16 cellular contexts compared by ENCODE assay signal in genomic region chr1:35575401-35575958, GRCh38. TPM values are rescaled to one million over a fixed set of nuclear protein-coding genes. Genes with fewer than 3 reads are reported as not detected.
DNase-seq lines count a peak whose midpoint lies in the region; ATAC-seq, FAIRE-seq and TF ChIP-seq lines count a peak whose summit lies in the region.
"Had no signal": no experiment of that assay in that cellular context is flagged by ENCODE, and none has a peak within 500 bp of the region (broad histone marks: within the 10 kb centered on the region; RNA-seq: fewer than 3 reads in every experiment).

No MANE protein-coding gene starts in this region.

- no peak overlapping the region for H4K5ac ChIP-seq in H1 (ENCODE audit: insufficient read length, low read depth, low read length)

- H3K9me3 Mint-ChIP-seq in activated CD4-positive, alpha-beta T cell treated with anti-CD3 and anti-CD28 coated beads, Interleukin-2, amount 10 ng/mL, durations not matched to agents 7 days and 5 days: no peaks in the 10 kb centered on the region
- H3K9me3 Mint-ChIP-seq in activated CD4-positive, alpha-beta T cell treated with anti-CD3 and anti-CD28 coated beads for 36 hours (ENCODE audit: low read depth): no peaks in the 10 kb centered on the region
- H3K9me3 Mint-ChIP-seq in GM23338 (no peaks in the 10 kb centered on the region), neural crest cell (no peaks in the 10 kb centered on the region)
- H3K9me3 Mint-ChIP-seq: activated naive CD4-positive, alpha-beta T cell treated with anti-CD3 and anti-CD28 coated beads, Interleukin-2, amount 50 U/mL, for 72 hours had no signal

- H3K4me2 ChIP-seq in GM23338: peak overlapping the region; percentile 99
- H3K4me2 ChIP-seq in H1 (ENCODE audit: insufficient read depth in 1 of 2, low read depth in 2 of 2, low read length in 2 of 2): peak overlapping the region in 1 of 2 experiments; percentile 88; a peak in 2 of 4 replicates
- no peak overlapping the region for H3K4me2 ChIP-seq in PC-9

- H2AK5ac ChIP-seq in H1 (ENCODE audit: low read depth, low read length): 0 out of 2 replicates have a peak overlapping the region, but pooled peaks have one; percentile 75

- CTCF ChIA-PET in activated CD4-positive, alpha-beta T cell treated with anti-CD3 and anti-CD28 coated beads, Interleukin-2, amount 10 ng/mL, durations not matched to agents 7 days and 5 days (lab: Charles Lee): interaction anchor here (0.5 to 1.3 kb wide), 2 partner anchors 9 to 45 kb away, joined by 3 read pairs; no protein-coding TSS in a partner anchor
- CTCF ChIA-PET in activated CD4-positive, alpha-beta T cell treated with anti-CD3 and anti-CD28 coated beads for 36 hours (lab: Charles Lee): interaction anchor here (1.1 to 1.3 kb wide), 2 partner anchors 11 to 87 kb away, joined by 3 to 5 read pairs; no protein-coding TSS in a partner anchor
- CTCF ChIA-PET in H1 (lab: Charles Lee; ENCODE audit: partially characterized antibody) (interaction anchor here (0.5 to 8.5 kb wide), 5 partner anchors 9 to 145 kb away, joined by 3 to 81 read pairs (median 5); partner anchors contain the start of gene C1orf216), PC-9 (lab: Charles Lee) (no interaction called here)

- no peak for DNase-seq in activated CD4-positive, alpha-beta T cell treated with anti-CD3 and anti-CD28 coated beads, Interleukin-2, amount 10 ng/mL, durations not matched to agents 7 days and 5 days
- no peak for DNase-seq in activated CD4-positive, alpha-beta T cell treated with anti-CD3 and anti-CD28 coated beads for 36 hours
- DNase-seq in GM23338 (ENCODE audit: low spot score): no peak
- DNase-seq in H1 (ENCODE audit: low read depth in 1 of 2, low spot score in 2 of 2): no peak
- no peak for DNase-seq in neural crest cell (ENCODE audit: low read depth, low spot score)
- no peak for DNase-seq in PC-9
- DNase-seq: effector CD4-positive, alpha-beta T cell; mucosa of descending colon; NCI-H1092 treated with DMSO at 0.1 percent for 48 hours; RPMI8226; stimulated activated naive CD4-positive, alpha-beta T cell had no signal

- H2BK5ac ChIP-seq in H1 (ENCODE audit: low read depth, low read length): 0 out of 2 replicates have a peak overlapping the region, but pooled peaks have one; percentile 16

- H3K56ac ChIP-seq in H1 (replicated peaks; ENCODE audit: insufficient read length, low read depth, low read length): no peak overlapping the region

- H3K79me1 ChIP-seq in H1 (ENCODE audit: low read depth, low read length): no peaks in the 10 kb centered on the region

- no peak overlapping the region for H3K4ac ChIP-seq in H1 (replicated peaks; ENCODE audit: insufficient read length, low read depth, low read length)

- peaks cover 34% of the 10 kb centered on the region for H3K27me3 Mint-ChIP-seq in activated CD4-positive, alpha-beta T cell treated with anti-CD3 and anti-CD28 coated beads, Interleukin-2, amount 10 ng/mL, durations not matched to agents 7 days and 5 days
- peaks cover 14% of the 10 kb centered on the region for H3K27me3 Mint-ChIP-seq in activated CD4-positive, alpha-beta T cell treated with anti-CD3 and anti-CD28 coated beads for 36 hours
- peaks cover 93% of the 10 kb centered on the region for H3K27me3 Mint-ChIP-seq in GM23338 (ENCODE audit: insufficient read depth, low read depth, poor library complexity)
- peaks cover 88% of the 10 kb centered on the region for H3K27me3 Mint-ChIP-seq in neural crest cell (ENCODE audit: low read depth)

- ATAC-seq in activated CD4-positive, alpha-beta T cell treated with anti-CD3 and anti-CD28 coated beads for 36 hours: no peak
- ATAC-seq in GM23338: no peak
- ATAC-seq in GM21737 (IDR thresholded peaks at IDR 0.05; ENCODE audit: unreplicated experiment): no peak
- no peak for ATAC-seq in HG02973 (IDR thresholded peaks at IDR 0.05; ENCODE audit: unreplicated experiment)
- ATAC-seq: activated naive CD4-positive, alpha-beta T cell treated with anti-CD3 and anti-CD28 coated beads, Interleukin-2, amount 50 U/mL, for 72 hours had no signal

- no peak overlapping the region for H2BK120ac ChIP-seq in H1 (replicated peaks; ENCODE audit: low read depth, low read length)

- TF ChIP-seq RAD21 in H1 (IDR thresholded peaks at IDR 0.05 in 1 of 2, conservative IDR thresholded peaks at IDR 0.05 in 1 of 2; ENCODE audit: low read depth in 2 of 2, low read length in 2 of 2): no peak

- peak overlapping the region; percentile 2 for H3K27ac Mint-ChIP-seq in activated CD4-positive, alpha-beta T cell treated with anti-CD3 and anti-CD28 coated beads, Interleukin-2, amount 10 ng/mL, durations not matched to agents 7 days and 5 days
- H3K27ac Mint-ChIP-seq in activated CD4-positive, alpha-beta T cell treated with anti-CD3 and anti-CD28 coated beads for 36 hours: no peak overlapping the region
- H3K27ac Mint-ChIP-seq in GM23338 (no peak overlapping the region), neural crest cell (ENCODE audit: unreplicated experiment) (no peak overlapping the region)
- H3K27ac Mint-ChIP-seq: activated naive CD4-positive, alpha-beta T cell treated with anti-CD3 and anti-CD28 coated beads, Interleukin-2, amount 50 U/mL, for 72 hours had no signal

- H3K27ac ChIP-seq in GM23338 (ENCODE audit: low read depth) (no peak overlapping the region), H1 (ENCODE audit: low read depth, low read length) (no peak overlapping the region), PC-9 (no peak overlapping the region)

- 0 out of 2 replicates have a peak, but pooled peaks cover 2% of the 10 kb centered on the region for H4K20me1 ChIP-seq in GM23338 (replicated peaks; ENCODE audit: insufficient read depth)
- peaks cover 0 to 20% of the 10 kb centered on the region in 2 experiments for H4K20me1 ChIP-seq in H1 (replicated peaks in 1 of 2; ENCODE audit: control insufficient read depth in 1 of 2, insufficient read depth in 2 of 2, low read length in 2 of 2)
- H4K20me1 ChIP-seq in PC-9 (ENCODE audit: insufficient read depth): no peaks in the 10 kb centered on the region

- H3K79me2 ChIP-seq in GM23338 (replicated peaks; ENCODE audit: insufficient read depth) (no peaks in the 10 kb centered on the region), H1 (ENCODE audit: control insufficient read depth in 1 of 2, insufficient read depth in 2 of 2, low read length in 2 of 2) (no peaks in the 10 kb centered on the region), PC-9 (ENCODE audit: low read depth) (no peaks in the 10 kb centered on the region)

- peaks cover 5% of the 10 kb centered on the region for H3K36me3 Mint-ChIP-seq in activated CD4-positive, alpha-beta T cell treated with anti-CD3 and anti-CD28 coated beads, Interleukin-2, amount 10 ng/mL, durations not matched to agents 7 days and 5 days (ENCODE audit: low read depth)
- H3K36me3 Mint-ChIP-seq in activated CD4-positive, alpha-beta T cell treated with anti-CD3 and anti-CD28 coated beads for 36 hours (ENCODE audit: low read depth): no peaks in the 10 kb centered on the region
- H3K36me3 Mint-ChIP-seq in GM23338 (ENCODE audit: low read depth): no peaks in the 10 kb centered on the region; the same call in 2 of the 3 replicates
- peaks cover 4% of the 10 kb centered on the region for H3K36me3 Mint-ChIP-seq in neural crest cell (ENCODE audit: low read depth)
- H3K36me3 Mint-ChIP-seq: activated naive CD4-positive, alpha-beta T cell treated with anti-CD3 and anti-CD28 coated beads, Interleukin-2, amount 50 U/mL, for 72 hours had no signal

- H3K4me3 Mint-ChIP-seq in activated CD4-positive, alpha-beta T cell treated with anti-CD3 and anti-CD28 coated beads, Interleukin-2, amount 10 ng/mL, durations not matched to agents 7 days and 5 days: no peak overlapping the region
- no peak overlapping the region for H3K4me3 Mint-ChIP-seq in activated CD4-positive, alpha-beta T cell treated with anti-CD3 and anti-CD28 coated beads for 36 hours
- H3K4me3 Mint-ChIP-seq in GM23338 (peak overlapping the region; percentile 47), neural crest cell (peak overlapping the region; percentile 48)

- peaks cover 97% of the 10 kb centered on the region for H3K27me3 ChIP-seq in GM23338 (ENCODE audit: insufficient read depth)
- peaks cover 69 to 87% (median 83%) of the 10 kb centered on the region in 4 experiments for H3K27me3 ChIP-seq in H1 (replicated peaks in 1 of 4; ENCODE audit: control insufficient read depth in 3 of 4, extremely low read depth in 1 of 4, insufficient read depth in 3 of 4, low read length in 3 of 4)
- H3K27me3 ChIP-seq in PC-9 (ENCODE audit: insufficient read depth, low read depth): no peaks in the 10 kb centered on the region

- H2BK15ac ChIP-seq in H1 (ENCODE audit: low read length): no peak overlapping the region

- peak overlapping the region; percentile 84 for H3K4me3 ChIP-seq in GM23338
- H3K4me3 ChIP-seq in H1 (ENCODE audit: extremely low read depth in 1 of 4, insufficient read depth in 2 of 4, low read depth in 3 of 4, low read length in 4 of 4): 0 out of 8 replicates have a peak overlapping the region, but pooled peaks of 1 of the 4 experiments have one; percentile 67
- no peak overlapping the region for H3K4me3 ChIP-seq in PC-9
- H3K4me3 ChIP-seq: mucosa of descending colon had no signal

- H3K4me1 ChIP-seq in GM23338 (ENCODE audit: insufficient read depth): peaks cover 38% of the 10 kb centered on the region
- peaks cover 7 to 20% (median 15%) of the 10 kb centered on the region in 4 experiments for H3K4me1 ChIP-seq in H1 (replicated peaks in 1 of 4; ENCODE audit: control insufficient read depth in 3 of 4, insufficient read depth in 4 of 4, low read length in 3 of 4)
- H3K4me1 ChIP-seq in PC-9 (replicated peaks; ENCODE audit: insufficient read depth): no peaks in the 10 kb centered on the region; the same call in 1 of the 2 replicates

- POLR2A ChIA-PET in activated CD4-positive, alpha-beta T cell treated with anti-CD3 and anti-CD28 coated beads, Interleukin-2, amount 10 ng/mL, durations not matched to agents 7 days and 5 days (lab: Charles Lee): no interaction called here
- POLR2A ChIA-PET in activated CD4-positive, alpha-beta T cell treated with anti-CD3 and anti-CD28 coated beads for 36 hours (lab: Charles Lee): interaction anchor here (0.6 kb wide), 1 partner anchor 39 kb away, joined by 5 read pairs; no protein-coding TSS in a partner anchor
- POLR2A ChIA-PET in H1 (lab: Charles Lee; ENCODE audit: partially characterized antibody): interaction anchor here (0.6 to 1.7 kb wide), 7 partner anchors 10 to 194 kb away, joined by 3 to 5 read pairs (median 3); partner anchors contain the start of genes C1orf216 and CLSPN
- POLR2A ChIA-PET in PC-9 (lab: Charles Lee; ENCODE audit: unreplicated experiment): no interaction called here

- 59% methylated on average over 6 of the region's 6 CpGs; no CpG with 5 or more reads in 1 of the 2 experiments for WGBS in H1 (ENCODE audit: extremely low coverage in 1 of 2, insufficient coverage in 1 of 2, insufficient read length in 1 of 2, insufficient replicate concordance in 2 of 2, low coverage in 1 of 2, low lambda C conversion rate in 2 of 2, missing lambda C conversion rate in 1 of 2), 2 experiments

- H3K23me2 ChIP-seq in H1 (ENCODE audit: low read depth, low read length): peaks cover 25% of the 10 kb centered on the region

- no peak for TF ChIP-seq CTCF in GM23338 (conservative IDR thresholded peaks at IDR 0.05; ENCODE audit: low read depth in 2 of 2)
- TF ChIP-seq CTCF in H1 (IDR thresholded peaks at IDR 0.05; ENCODE audit: control extremely low read depth in 1 of 3, insufficient read depth in 1 of 3, low read depth in 1 of 3, low read length in 3 of 3): no peak
- no peak for TF ChIP-seq CTCF in neural crest cell (conservative IDR thresholded peaks at IDR 0.05)
- no peak for TF ChIP-seq CTCF in PC-9 (conservative IDR thresholded peaks at IDR 0.05)

- H2AFZ ChIP-seq in GM23338: no peak overlapping the region
- H2AFZ ChIP-seq in H1 (ENCODE audit: low read length): no peak overlapping the region
- H2AFZ ChIP-seq in PC-9: no peak overlapping the region

- no peak overlapping the region for H3K23ac ChIP-seq in H1 (ENCODE audit: insufficient read length)

- no peak overlapping the region for H4K91ac ChIP-seq in H1 (replicated peaks; ENCODE audit: insufficient read length, low read length)

- H4K8ac ChIP-seq in H1 (ENCODE audit: extremely low read depth, insufficient read depth, low read length): no peak overlapping the region

- H2BK20ac ChIP-seq in H1 (ENCODE audit: low read length): no peak overlapping the region; the same call in 1 of the 2 replicates

- no peak for FAIRE-seq in H1 (lab: Jason Lieb, UNC)
- FAIRE-seq: urothelium cell line had no signal

- no TSS peak for BruUV-seq in PC-9 (replicated peaks; lab: Mats Ljungman, UMichigan)

- H3K9me2 ChIP-seq in GM23338 (ENCODE audit: insufficient read depth) (no peaks in the 10 kb centered on the region), PC-9 (ENCODE audit: insufficient read depth) (no peaks in the 10 kb centered on the region)

- no peak overlapping the region for H3K18ac ChIP-seq in H1 (ENCODE audit: extremely low read depth, low read length)

- peaks cover 27% of the 10 kb centered on the region for H3F3A ChIP-seq in GM23338 (replicated peaks; ENCODE audit: low read depth)
- H3F3A ChIP-seq in PC-9 (ENCODE audit: insufficient read depth, low read depth): 0 out of 2 replicates have a peak, but pooled peaks cover 4% of the 10 kb centered on the region

- H2BK12ac ChIP-seq in H1 (ENCODE audit: low read depth, low read length): peak overlapping the region; percentile 90; the same call in 1 of the 2 replicates

- H3K9ac ChIP-seq in H1 (replicated peaks in 1 of 4; ENCODE audit: extremely low read depth in 1 of 4, low read depth in 3 of 4, low read length in 3 of 4): no peak overlapping the region

- TF ChIP-seq EP300 in H1 (IDR thresholded peaks at IDR 0.05; ENCODE audit: borderline replicate concordance in 1 of 2, low read depth in 2 of 2, low read length in 2 of 2): no peak

- no peak for TF ChIP-seq POLR2A in H1 (IDR thresholded peaks at IDR 0.05; ENCODE audit: control extremely low read depth in 1 of 2, low read depth in 2 of 2, low read length in 2 of 2)

- no peak overlapping the region for H3K14ac ChIP-seq in H1 (ENCODE audit: insufficient read length)

- no peaks in the 10 kb centered on the region; the same call in 1 of the 2 replicates for H3K36me3 ChIP-seq in GM23338 (ENCODE audit: insufficient read depth)
- peaks cover 0 to 11% (median 0%) of the 10 kb centered on the region in 4 experiments; a peak in 1 of 8 replicates for H3K36me3 ChIP-seq in H1 (ENCODE audit: control insufficient read depth in 2 of 4, insufficient read depth in 4 of 4, low read length in 3 of 4)
- H3K36me3 ChIP-seq in PC-9 (ENCODE audit: low read depth): no peaks in the 10 kb centered on the region

- H3K9me3 ChIP-seq in H1 (ENCODE audit: insufficient read depth in 2 of 2, low read depth in 1 of 2, low read length in 1 of 2) (no peaks in the 10 kb centered on the region), PC-9 (ENCODE audit: insufficient read depth, low read depth) (no peaks in the 10 kb centered on the region)
- H3K9me3 ChIP-seq: mucosa of descending colon had no signal

- peaks cover 29% of the 10 kb centered on the region for H3K4me1 Mint-ChIP-seq in activated CD4-positive, alpha-beta T cell treated with anti-CD3 and anti-CD28 coated beads, Interleukin-2, amount 10 ng/mL, durations not matched to agents 7 days and 5 days
- peaks cover 20% of the 10 kb centered on the region for H3K4me1 Mint-ChIP-seq in activated CD4-positive, alpha-beta T cell treated with anti-CD3 and anti-CD28 coated beads for 36 hours
- H3K4me1 Mint-ChIP-seq in GM23338 (peaks cover 32% of the 10 kb centered on the region), neural crest cell (peaks cover 13% of the 10 kb centered on the region)

- intact Hi-C loops in activated CD4-positive, alpha-beta T cell treated with anti-CD3 and anti-CD28 coated beads for 36 hours (cut with DNase I, micrococcal nuclease): loop anchor here in 1 of 2 experiments (10.0 kb wide), 1 partner anchor 879 kb away; the partner anchor contains the start of gene OSCP1
- intact Hi-C loops in PC-9 (cut with micrococcal nuclease; ENCODE audit: unreplicated experiment): loop anchor here (5.0 kb wide), 1 partner anchor 67 kb away; the partner anchor contains the start of gene PSMB2

RNA-seq across cellular contexts. Expression of gene TFAP2E, which starts 2.4 kb away (rescaled TPM):
- total RNA-seq in activated CD4-positive, alpha-beta T cell treated with anti-CD3 and anti-CD28 coated beads, Interleukin-2, amount 10 ng/mL, durations not matched to agents 7 days and 5 days: under 1 TPM; 0.42 to 0.65 TPM
- total RNA-seq in activated CD4-positive, alpha-beta T cell treated with anti-CD3 and anti-CD28 coated beads for 36 hours: under 1 TPM; 0.53 to 0.58 TPM
- total RNA-seq in GM23338 (2014; rRNA removed; shearing (Covaris generic)): 0.12 and 1.4 TPM in 2 replicates
- 0.34 TPM in 1 of 2 replicates, not detected in the other for polyA plus RNA-seq in GM23338 (2016; fragmentation: Nextera tagmentation; extraction: Ambion mirVana)
- 0.50 and 0.61 TPM in 2 replicates for total RNA-seq in H1 (2021; fragmentation: NEBNext Ultra II Directional; extraction: Animal tissue kit (Norgen Biotek cat#: 25700))
- 0.17 and 0.24 TPM in 2 replicates for polyA plus RNA-seq in H1 (2011; rRNA removed)
- polyA plus RNA-seq in H1 (2011; cell fraction: cytosol; rRNA removed): 0.18 TPM
- 0.24 TPM for polyA plus RNA-seq in H1 (2011; cell fraction: nucleus; rRNA removed)
- 0.26 to 0.83 TPM (median 0.55 TPM) in 4 replicates for polyA plus RNA-seq in H1 (2012, experiment 1 of 2)
- polyA plus RNA-seq in H1 (2012, experiment 2 of 2): 0.34 TPM
- polyA plus RNA-seq in H1 (2013, experiment 1 of 2): 0.20 TPM
- polyA plus RNA-seq in H1 (2013, experiment 2 of 2): 0.20 TPM
- 0.12 TPM in 1 of 2 replicates, not detected in the other for polyA minus RNA-seq in H1 (2011; rRNA and poly(A)+ RNA removed)
- not detected for polyA minus RNA-seq in H1 (2011; cell fraction: cytosol; rRNA and poly(A)+ RNA removed)
- polyA minus RNA-seq in H1 (2011; cell fraction: nucleus; rRNA and poly(A)+ RNA removed): not detected
- 0.43 and 0.61 TPM in 2 replicates for total RNA-seq in neural crest cell
- total RNA-seq in PC-9 (2021): 0.72 and 1.3 TPM in 2 replicates
- total RNA-seq: A172 had no signal

RNA-seq across cellular contexts. Expression of gene NCDN, which starts 17.9 kb away (rescaled TPM):
- 10 to 100 TPM; 19.4 to 21.4 TPM for total RNA-seq in activated CD4-positive, alpha-beta T cell treated with anti-CD3 and anti-CD28 coated beads, Interleukin-2, amount 10 ng/mL, durations not matched to agents 7 days and 5 days
- 10 to 100 TPM; 21.1 to 23.4 TPM for total RNA-seq in activated CD4-positive, alpha-beta T cell treated with anti-CD3 and anti-CD28 coated beads for 36 hours
- total RNA-seq in GM23338 (2014; rRNA removed; shearing (Covaris generic)): 43.1 and 44.2 TPM in 2 replicates
- polyA plus RNA-seq in GM23338 (2016; fragmentation: Nextera tagmentation; extraction: Ambion mirVana) (13.2 and 14.7 TPM in 2 replicates), H1 (2011; rRNA removed) (26.2 and 38.8 TPM in 2 replicates)
- total RNA-seq in H1 (2021; fragmentation: NEBNext Ultra II Directional; extraction: Animal tissue kit (Norgen Biotek cat#: 25700)): 35.4 and 36.5 TPM in 2 replicates
- 23.8 TPM for polyA plus RNA-seq in H1 (2011; cell fraction: cytosol; rRNA removed)
- 39.9 TPM for polyA plus RNA-seq in H1 (2011; cell fraction: nucleus; rRNA removed)
- polyA plus RNA-seq in H1 (2012, experiment 1 of 2): 22.6 to 34.5 TPM (median 30.7 TPM) in 4 replicates
- 26.7 TPM for polyA plus RNA-seq in H1 (2012, experiment 2 of 2)
- polyA plus RNA-seq in H1 (2013, experiment 1 of 2): 17.8 TPM
- polyA plus RNA-seq in H1 (2013, experiment 2 of 2): 15.8 TPM
- polyA minus RNA-seq in H1 (2011; rRNA and poly(A)+ RNA removed): 15.6 and 19.2 TPM in 2 replicates
- 20.6 TPM for polyA minus RNA-seq in H1 (2011; cell fraction: cytosol; rRNA and poly(A)+ RNA removed)
- polyA minus RNA-seq in H1 (2011; cell fraction: nucleus; rRNA and poly(A)+ RNA removed): 21.7 TPM
- total RNA-seq in neural crest cell (32.6 and 33.7 TPM in 2 replicates), PC-9 (2021) (26.6 and 28.0 TPM in 2 replicates)

RNA-seq across cellular contexts. Expression of gene KIAA0319L, which starts 18.3 kb away (rescaled TPM):
- 10 to 100 TPM; 37.6 to 46.3 TPM for total RNA-seq in activated CD4-positive, alpha-beta T cell treated with anti-CD3 and anti-CD28 coated beads, Interleukin-2, amount 10 ng/mL, durations not matched to agents 7 days and 5 days
- total RNA-seq in activated CD4-positive, alpha-beta T cell treated with anti-CD3 and anti-CD28 coated beads for 36 hours: 10 to 100 TPM; 26.5 to 28.1 TPM
- total RNA-seq in GM23338 (2014; rRNA removed; shearing (Covaris generic)): 74.0 and 75.1 TPM in 2 replicates
- polyA plus RNA-seq in GM23338 (2016; fragmentation: Nextera tagmentation; extraction: Ambion mirVana) (25.6 and 27.2 TPM in 2 replicates), H1 (2011; rRNA removed) (40.1 and 49.8 TPM in 2 replicates)
- 49.4 and 55.7 TPM in 2 replicates for total RNA-seq in H1 (2021; fragmentation: NEBNext Ultra II Directional; extraction: Animal tissue kit (Norgen Biotek cat#: 25700))
- polyA plus RNA-seq in H1 (2011; cell fraction: cytosol; rRNA removed): 63.9 TPM
- 69.4 TPM for polyA plus RNA-seq in H1 (2011; cell fraction: nucleus; rRNA removed)
- polyA plus RNA-seq in H1 (2012, experiment 1 of 2): 45.0 to 53.8 TPM (median 50.2 TPM) in 4 replicates
- polyA plus RNA-seq in H1 (2012, experiment 2 of 2): 18.2 TPM
- 54.5 TPM for polyA plus RNA-seq in H1 (2013, experiment 1 of 2)
- 52.7 TPM for polyA plus RNA-seq in H1 (2013, experiment 2 of 2)
- polyA minus RNA-seq in H1 (2011; rRNA and poly(A)+ RNA removed): 97.4 and 122 TPM in 2 replicates
- polyA minus RNA-seq in H1 (2011; cell fraction: cytosol; rRNA and poly(A)+ RNA removed): 39.8 TPM
- polyA minus RNA-seq in H1 (2011; cell fraction: nucleus; rRNA and poly(A)+ RNA removed): 125 TPM
- total RNA-seq in neural crest cell (54.2 and 55.9 TPM in 2 replicates), PC-9 (2021) (69.1 and 72.0 TPM in 2 replicates)

Comparison
In these comparisons a context has a peak if more than half of its experiments do, and no peak if none do; other contexts are left out.
1. POLR2A ChIA-PET loops: an anchor here in activated CD4-positive, alpha-beta T cell treated with anti-CD3 and anti-CD28 coated beads for 36 hours (0.6 kb wide) and H1 (0.6 to 1.7 kb wide); none called in activated CD4-positive, alpha-beta T cell treated with anti-CD3 and anti-CD28 coated beads, Interleukin-2, amount 10 ng/mL, durations not matched to agents 7 days and 5 days and PC-9.
2. H3K4me3 Mint-ChIP-seq: peak in GM23338 (single experiment) and neural crest cell (single experiment); none in activated CD4-positive, alpha-beta T cell treated with anti-CD3 and anti-CD28 coated beads, Interleukin-2, amount 10 ng/mL, durations not matched to agents 7 days and 5 days (single experiment) and activated CD4-positive, alpha-beta T cell treated with anti-CD3 and anti-CD28 coated beads for 36 hours (single experiment).